ENCODE assay signal across 9 cellular contexts in genomic region chr4:6575503-6576240, GRCh38. TPM values are rescaled to one million over a fixed set of nuclear protein-coding genes. Genes with fewer than 3 reads are reported as not detected.
DNase-seq lines count a peak whose midpoint lies in the region; ATAC-seq, FAIRE-seq and TF ChIP-seq lines count a peak whose summit lies in the region.
"Had no signal": no experiment of that assay in that cellular context is flagged by ENCODE, and none has a peak within 500 bp of the region (broad histone marks: within the 10 kb centered on the region; RNA-seq: fewer than 3 reads in every experiment).

No MANE protein-coding gene starts in this region.

- TF ChIP-seq EP300 in A549 (IDR thresholded peaks at IDR 0.05) = no peak

- no peaks in the 10 kb centered on the region for H3K36me3 ChIP-seq in breast epithelium

- intact Hi-C loops in breast epithelium (cut with DNase I; ENCODE audit: low total_unique reads) = no loop called here

- 85% methylated on average over 9 of the region's 17 CpGs for WGBS in A549 (ENCODE audit: missing lambda C conversion rate)

- ATAC-seq in A549 (no peak; a peak in 1 of 6 replicates), HG02870 (IDR thresholded peaks at IDR 0.05; ENCODE audit: unreplicated experiment) (peak; percentile 2)

- peak overlapping the region; percentile 98 for H3K4me2 ChIP-seq in A549

- DNase-seq in A549 (ENCODE audit: low read depth in 1 of 2, low spot score in 1 of 2) (no peak), breast epithelium (ENCODE audit: low spot score in 2 of 2) (no peak), mucosa of gallbladder (ENCODE audit: low spot score) (no peak), retina (no peak), UCSD-AML1 (lab: John Stamatoyannopoulos, UW; ENCODE audit: unreplicated experiment) (no peak), GOT3 (lab: John Stamatoyannopoulos, UW) (no peak)

- CTCF ChIA-PET in A549 (lab: Yijun Ruan, JAX) = no interaction called here

- H3K27me3 ChIP-seq in breast epithelium (no peaks in the 10 kb centered on the region), mononuclear cell (ENCODE audit: insufficient read depth, low read length) (no peaks in the 10 kb centered on the region)

- H3K9me3 ChIP-seq in A549 = no peaks in the 10 kb centered on the region
- H3K9me3 ChIP-seq in breast epithelium = no peaks in the 10 kb centered on the region
- no peaks in the 10 kb centered on the region for H3K9me3 ChIP-seq in mononuclear cell (ENCODE audit: low read depth, low read length)

- POLR2A ChIA-PET in A549 (lab: Yijun Ruan, JAX) = interaction anchor here (0.8 to 1.0 kb wide), 2 partner anchors 64 to 98 kb away, joined by 5 to 9 read pairs; a partner anchor contains a TSS

- H3K4me1 ChIP-seq in A549 (peaks cover 5% of the 10 kb centered on the region; the same call in 1 of the 3 replicates), breast epithelium (peaks cover 0 to 4% of the 10 kb centered on the region in 2 donors), mononuclear cell (ENCODE audit: insufficient read depth, low read length) (peaks cover 14% of the 10 kb centered on the region)

- no peak for TF ChIP-seq RAD21 in A549 (conservative IDR thresholded peaks at IDR 0.05 in 1 of 2, IDR thresholded peaks at IDR 0.05 in 1 of 2)

- no peak for TF ChIP-seq POLR2A in A549 (IDR thresholded peaks at IDR 0.05; ENCODE audit: low read length)
- TF ChIP-seq POLR2A in breast epithelium (IDR thresholded peaks at IDR 0.05) = no peak

- FAIRE-seq in A549 (lab: Jason Lieb, UNC) = no peak
- FAIRE-seq: GM18507 had no signal

- peak overlapping the region; percentile 75 for H3K4me3 ChIP-seq in A549
- H3K4me3 ChIP-seq in breast epithelium = peak overlapping the region; percentile 74 to 81 (median 81)
- peak overlapping the region; percentile 86 for H3K4me3 ChIP-seq in mononuclear cell (ENCODE audit: low read length)

- no peak for TF ChIP-seq CTCF in A549 (IDR thresholded peaks at IDR 0.05)
- no peak for TF ChIP-seq CTCF in breast epithelium (IDR thresholded peaks at IDR 0.05)

- H3K27ac ChIP-seq in A549 (peak overlapping the region; percentile 83 to 91), breast epithelium (peak overlapping the region; percentile 52 to 75)

TF ChIP-seq in A549, 52 proteins besides CTCF, POLR2A, EP300 and RAD21:
- TF ChIP-seq PHF8 (IDR thresholded peaks at IDR 0.05; ENCODE audit: borderline replicate concordance, low read depth) = no peak
- TF ChIP-seq TFCP2L1 (CRISPR knock-in tag; IDR thresholded peaks at IDR 0.05) = no peak
- TF ChIP-seq RNF2 (IDR thresholded peaks at IDR 0.05; ENCODE audit: borderline replicate concordance, low read depth) = no peak
- no peak for TF ChIP-seq ZSCAN20 (CRISPR knock-in tag; IDR thresholded peaks at IDR 0.05)

RNA-seq across cellular contexts. Expression of gene MAN2B2, which starts 0.7 kb away (rescaled TPM):
- polyA plus RNA-seq in A549 (2011; rRNA removed) = 6.3 and 6.5 TPM in 2 replicates
- 6.2 and 8.4 TPM in 2 replicates for polyA plus RNA-seq in A549 (2012; cell fraction: cytosol; rRNA removed)
- 17.8 and 25.6 TPM in 2 replicates for polyA plus RNA-seq in A549 (2012; cell fraction: nucleus; rRNA removed)
- polyA plus RNA-seq in A549 (2017; fragmentation: RNase III; extraction: RNeasy Plus Mini Kit Qiagen cat#74134 plus additional on column Dnase treatment) = 7.5 to 8.4 TPM (median 8.4 TPM) in 3 replicates
- 10.6 and 11.0 TPM in 2 replicates for polyA minus RNA-seq in A549 (2011; rRNA and poly(A)+ RNA removed)
- 10 to 100 TPM; 18.7 to 49.8 (median 19.6) TPM for total RNA-seq in breast epithelium
- 16.7 TPM for total RNA-seq in mononuclear cell
- 53.6 TPM for total RNA-seq in mucosa of gallbladder
